1 cellular context compared by ENCODE assay signal in genomic region chr2:105328281-105329196, GRCh38.
TF ChIP-seq lines count a peak whose summit lies in the region.

No MANE protein-coding gene starts in this region.

TF ChIP-seq in IMR-90, 13 proteins besides CTCF, POLR2A, EP300 and RAD21 (continued from another document):
- no peak for TF ChIP-seq ELK1 (IDR thresholded peaks at IDR 0.05; ENCODE audit: borderline replicate concordance, low read depth, low read length)
